Comparison of ENCODE assay signal across 31 cellular contexts in the genomic region with DNA sequence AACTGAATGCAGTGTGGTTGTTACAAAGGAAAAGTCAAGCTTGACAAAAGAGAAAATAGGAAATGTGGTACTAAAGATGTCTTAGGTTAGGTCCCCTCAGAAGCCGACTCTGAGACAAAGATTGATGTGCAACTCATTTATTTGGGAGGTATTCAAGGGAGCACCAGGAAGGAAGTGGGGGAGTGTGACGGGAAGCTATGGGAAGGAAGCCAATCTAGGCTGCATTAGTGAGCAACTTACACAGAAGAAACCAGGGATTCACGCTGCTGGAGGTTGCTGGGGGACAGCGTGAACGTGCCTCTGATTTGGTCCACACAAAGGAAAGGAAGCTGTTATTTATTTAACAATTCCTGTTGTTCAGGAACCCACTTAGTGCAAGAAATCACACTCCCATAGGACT.
DNase-seq lines count a peak whose midpoint lies in the region; ATAC-seq and TF ChIP-seq lines count a peak whose summit lies in the region.
"Had no signal": no experiment of that assay in that cellular context is flagged by ENCODE, and none has a peak within 500 bp of the region (broad histone marks: within the 10 kb centered on the region; RNA-seq: fewer than 3 reads in every experiment).

No MANE protein-coding gene starts in this region.

- peak; percentile 70 for ATAC-seq in upper lobe of right lung
- ATAC-seq: naive thymus-derived CD8-positive, alpha-beta T cell had no signal

- H3K27ac ChIP-seq in left ventricle myocardium inferior (replicated peaks), result peak overlapping the region; percentile 46
- H3K27ac ChIP-seq in right atrium auricular region, result no peak overlapping the region
- H3K27ac ChIP-seq in upper lobe of right lung, result no peak overlapping the region
- H3K27ac ChIP-seq: brain microvascular endothelial cell, C4-2B, colonic mucosa, testis, vagina had no signal

- TF ChIP-seq CTCF in left ventricle myocardium inferior (IDR thresholded peaks at IDR 0.05; ENCODE audit: borderline replicate concordance), result no peak
- TF ChIP-seq CTCF in right atrium auricular region (IDR thresholded peaks at IDR 0.05), result no peak
- no peak for TF ChIP-seq CTCF in choroid plexus epithelial cell (conservative IDR thresholded peaks at IDR 0.05; ENCODE audit: low read depth, low read length)
- no peak for TF ChIP-seq CTCF in upper lobe of right lung (IDR thresholded peaks at IDR 0.05)

- H3K4me3 ChIP-seq in left ventricle myocardium inferior (no peak overlapping the region), right atrium auricular region (no peak overlapping the region), choroid plexus epithelial cell (ENCODE audit: low read depth, low read length) (no peak overlapping the region), upper lobe of right lung (no peak overlapping the region)
- H3K4me3 ChIP-seq: colonic mucosa, ovary, testis, vagina had no signal

- intact Hi-C loops in left ventricle myocardium inferior (cut with micrococcal nuclease) (no loop called here), upper lobe of right lung (cut with DNase I) (no loop called here)

- H3K9me3 ChIP-seq in left ventricle myocardium inferior (replicated peaks) (no peaks in the 10 kb centered on the region), right atrium auricular region (no peaks in the 10 kb centered on the region), upper lobe of right lung (no peaks in the 10 kb centered on the region)
- H3K9me3 ChIP-seq: colonic mucosa, ovary, testis, vagina had no signal

- H3K36me3 ChIP-seq in left ventricle myocardium inferior (no peaks in the 10 kb centered on the region), right atrium auricular region (no peaks in the 10 kb centered on the region), upper lobe of right lung (no peaks in the 10 kb centered on the region)
- H3K36me3 ChIP-seq: brain microvascular endothelial cell, colonic mucosa, ovary, vagina had no signal

- H3K27me3 ChIP-seq in left ventricle myocardium inferior (ENCODE audit: low read depth) (no peaks in the 10 kb centered on the region), right atrium auricular region (no peaks in the 10 kb centered on the region), upper lobe of right lung (no peaks in the 10 kb centered on the region)
- H3K27me3 ChIP-seq: brain microvascular endothelial cell, colonic mucosa, ovary, testis, vagina had no signal

- H3K4me1 ChIP-seq in left ventricle myocardium inferior (no peaks in the 10 kb centered on the region), right atrium auricular region (no peaks in the 10 kb centered on the region), upper lobe of right lung (no peaks in the 10 kb centered on the region)
- H3K4me1 ChIP-seq: colonic mucosa, testis, vagina had no signal

- DNase-seq in left ventricle myocardium inferior (no peak), right atrium auricular region (ENCODE audit: low spot score) (no peak), choroid plexus epithelial cell (ENCODE audit: low read depth) (peak; percentile 30), left kidney (ENCODE audit: low read depth, low spot score) (peak; percentile 59), upper lobe of right lung (no peak), epidermal melanocyte (ENCODE audit: insufficient read length, low spot score) (no peak), OCI-M1 (lab: John Stamatoyannopoulos, UW) (no peak), T-helper 2 cell (no peak)
- DNase-seq: ACHN; activated B cell treated with CpG ODN at 0.5 μM for 24 hours; activated CD8-positive, alpha-beta memory T cell treated with anti-CD3 and anti-CD28 coated beads, Interleukin-2, amount 50 U/mL, for 4 hours; activated naive CD8-positive, alpha-beta T cell treated with anti-CD3 and anti-CD28 coated beads for 36 hours; brain microvascular endothelial cell; Calu3; colonic mucosa; DND-41; Karpas-422; midbrain; MV-4-11; naive thymus-derived CD8-positive, alpha-beta T cell; NCI-H1694; NCI-H526; ovary; SK-N-SH; stimulated activated CD4-positive, alpha-beta T cell treated with anti-CD3 and anti-CD28 coated beads, Interleukin-12 subunit alpha, Interleukin-12 subunit beta, amount 100 ng/mL, for 4 hours; stimulated activated CD4-positive, alpha-beta T cell treated with anti-CD3 and anti-CD28 coated beads, Interleukin-4, amount 100 ng/mL, for 4 hours; stimulated activated naive CD4-positive, alpha-beta T cell; T-helper 9 cell; testis had no signal

Comparison
In these comparisons a context has a peak if more than half of its experiments do, and no peak if none do; other contexts are left out.
1. DNase-seq: peak in choroid plexus epithelial cell (single experiment) and left kidney (single experiment); none in left ventricle myocardium inferior (single experiment), right atrium auricular region (single experiment), upper lobe of right lung (single experiment), epidermal melanocyte (single experiment), OCI-M1 (single experiment) and T-helper 2 cell (0 of 5).